ENCODE assay signal across 8 cellular contexts in the genomic region with DNA sequence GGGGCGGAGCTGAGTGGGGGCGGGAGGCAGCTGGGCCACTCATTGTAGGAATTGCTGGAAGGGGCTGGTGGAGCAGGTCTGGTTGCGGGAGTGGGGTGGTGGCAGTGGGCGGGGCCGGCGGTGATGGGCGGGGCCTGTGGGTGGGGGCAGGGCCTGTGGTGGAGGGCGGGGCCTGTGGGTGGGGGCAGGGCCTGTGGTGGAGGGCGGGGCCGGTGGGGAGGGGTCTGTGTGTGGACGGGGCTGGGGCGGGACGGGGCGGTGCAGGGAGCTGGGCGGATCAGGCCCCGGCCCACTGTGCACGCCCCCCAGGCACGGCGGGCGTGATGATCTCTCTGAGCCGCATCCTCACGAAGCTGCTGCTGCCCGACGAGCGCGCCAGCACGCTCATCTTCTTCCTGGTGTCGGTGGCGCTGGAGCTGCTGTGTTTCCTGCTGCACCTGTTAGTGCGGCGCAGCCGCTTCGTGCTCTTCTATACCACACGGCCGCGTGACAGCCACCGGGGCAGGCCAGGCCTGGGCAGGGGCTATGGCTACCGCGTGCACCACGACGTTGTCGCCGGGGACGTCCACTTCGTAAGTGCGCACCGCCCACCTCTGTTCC. TPM values are rescaled to one million over a fixed set of nuclear protein-coding genes. Genes with fewer than 3 reads are reported as not detected.
DNase-seq lines count a peak whose midpoint lies in the region; ATAC-seq and TF ChIP-seq lines count a peak whose summit lies in the region.

No MANE protein-coding gene starts in this region.

- H3K27me3 ChIP-seq in A673 (replicated peaks; ENCODE audit: insufficient read depth, low read depth, low read length, poor library complexity), result no peaks in the 10 kb centered on the region
- H3K27me3 ChIP-seq in HL-60 (ENCODE audit: insufficient read depth, poor library complexity, severe bottlenecking), result peaks cover 11% of the 10 kb centered on the region

- H3K9me3 ChIP-seq in A673 (ENCODE audit: low read depth, low read length, poor library complexity, severe bottlenecking), result no peaks in the 10 kb centered on the region

- H3K27me3 Mint-ChIP-seq in activated CD4-positive, alpha-beta memory T cell treated with anti-CD3 and anti-CD28 coated beads, Interleukin-2, amount 10 ng/mL, durations not matched to agents 7 days and 5 days, result peaks cover 23% of the 10 kb centered on the region

- CTCF ChIA-PET in A673 (lab: Charles Lee), result no interaction called here
- CTCF ChIA-PET in activated CD4-positive, alpha-beta memory T cell treated with anti-CD3 and anti-CD28 coated beads, Interleukin-2, amount 10 ng/mL, durations not matched to agents 7 days and 5 days (lab: Charles Lee), result no interaction called here

- no peak for TF ChIP-seq CTCF in A673 (conservative IDR thresholded peaks at IDR 0.05; ENCODE audit: low read depth, low read length)
- no peak for TF ChIP-seq CTCF in HL-60 (IDR thresholded peaks at IDR 0.05; ENCODE audit: insufficient read depth, low read length)

- H3K9me3 Mint-ChIP-seq in activated CD4-positive, alpha-beta memory T cell treated with anti-CD3 and anti-CD28 coated beads, Interleukin-2, amount 10 ng/mL, durations not matched to agents 7 days and 5 days, result no peaks in the 10 kb centered on the region

- H3K4me3 Mint-ChIP-seq in activated CD4-positive, alpha-beta memory T cell treated with anti-CD3 and anti-CD28 coated beads, Interleukin-2, amount 10 ng/mL, durations not matched to agents 7 days and 5 days, result peak overlapping the region; percentile 67

- H3K36me3 Mint-ChIP-seq in activated CD4-positive, alpha-beta memory T cell treated with anti-CD3 and anti-CD28 coated beads, Interleukin-2, amount 10 ng/mL, durations not matched to agents 7 days and 5 days (ENCODE audit: low read depth), result no peaks in the 10 kb centered on the region

- H3K36me3 ChIP-seq in A673 (ENCODE audit: insufficient read depth, low read length, poor library complexity, severe bottlenecking), result peaks cover 9% of the 10 kb centered on the region

- no peak for ATAC-seq in HG02852 (IDR thresholded peaks at IDR 0.05; ENCODE audit: unreplicated experiment)

- DNase-seq in A673 (ENCODE audit: low spot score) (peak; percentile 58), HL-60 (ENCODE audit: low read depth in 1 of 2, low spot score in 1 of 2) (peak; percentile 25 to 36), head of caudate nucleus (peak in 33 of 42 donors; percentile 16 to 72 (median 40)), inferior parietal cortex (ENCODE audit: extremely low spot score) (no peak), NCI-H2171 treated with DMSO at 0.1 percent for 48 hours (lab: John Stamatoyannopoulos, UW) (no peak)
- peak; percentile 80 for DNase-seq in activated CD4-positive, alpha-beta memory T cell treated with anti-CD3 and anti-CD28 coated beads, Interleukin-2, amount 10 ng/mL, durations not matched to agents 7 days and 5 days
- DNase-seq in stimulated activated CD8-positive, alpha-beta memory T cell treated with anti-CD3 and anti-CD28 coated beads, Interleukin-15, amount 100 ng/mL, for 4 hours (ENCODE audit: low read depth in 2 of 2), result peak; percentile 34 to 36

- POLR2A ChIA-PET in A673 (lab: Charles Lee; ENCODE audit: low non-redundant PET), result no interaction called here
- POLR2A ChIA-PET in activated CD4-positive, alpha-beta memory T cell treated with anti-CD3 and anti-CD28 coated beads, Interleukin-2, amount 10 ng/mL, durations not matched to agents 7 days and 5 days (lab: Charles Lee), result no interaction called here

- no peaks in the 10 kb centered on the region for H3K4me1 ChIP-seq in A673 (ENCODE audit: insufficient read depth, low read length, poor library complexity, severe bottlenecking)

- peaks cover 10% of the 10 kb centered on the region for H3K4me1 Mint-ChIP-seq in activated CD4-positive, alpha-beta memory T cell treated with anti-CD3 and anti-CD28 coated beads, Interleukin-2, amount 10 ng/mL, durations not matched to agents 7 days and 5 days

- BruUV-seq in A673 (replicated peaks; lab: Mats Ljungman, UMichigan), result no TSS peak

- H3K27ac ChIP-seq in A673 (ENCODE audit: low read depth, low read length, poor library complexity, severe bottlenecking) (no peak overlapping the region), HL-60 (replicated peaks) (no peak overlapping the region)

- H3K4me3 ChIP-seq in A673 (ENCODE audit: low read depth, low read length, poor library complexity, severe bottlenecking) (no peak overlapping the region), HL-60 (replicated peaks; ENCODE audit: insufficient read depth, low read length) (peak overlapping the region; percentile 12; the same call in 1 of the 2 replicates)

- intact Hi-C loops in A673 (cut with micrococcal nuclease; ENCODE audit: unreplicated experiment) (no loop called here), head of caudate nucleus (cut with DNase I) (no loop called here)

- H3K27ac Mint-ChIP-seq in activated CD4-positive, alpha-beta memory T cell treated with anti-CD3 and anti-CD28 coated beads, Interleukin-2, amount 10 ng/mL, durations not matched to agents 7 days and 5 days, result peak overlapping the region; percentile 1

RNA-seq across cellular contexts. Expression of gene SLC29A4, which starts 14.0 kb away (rescaled TPM):
- 27.7 and 38.6 TPM in 2 replicates for total RNA-seq in A673 (2021)
- total RNA-seq in activated CD4-positive, alpha-beta memory T cell treated with anti-CD3 and anti-CD28 coated beads, Interleukin-2, amount 10 ng/mL, durations not matched to agents 7 days and 5 days, result under 1 TPM; 0.45 to 0.88 TPM

Comparison
In these comparisons a context has a peak if more than half of its experiments do, and no peak if none do; other contexts are left out.
1. DNase-seq: peak in A673 (single experiment), HL-60 (2 of 2), activated CD4-positive, alpha-beta memory T cell treated with anti-CD3 and anti-CD28 coated beads, Interleukin-2, amount 10 ng/mL, durations not matched to agents 7 days and 5 days (single experiment), head of caudate nucleus (33 of 42) and stimulated activated CD8-positive, alpha-beta memory T cell treated with anti-CD3 and anti-CD28 coated beads, Interleukin-15, amount 100 ng/mL, for 4 hours (2 of 2); none in inferior parietal cortex (single experiment) and NCI-H2171 treated with DMSO at 0.1 percent for 48 hours (single experiment).
2. RNA of gene SLC29A4, which starts 14.0 kb away (total RNA-seq): 27.7 to 38.6 TPM in A673; 0.45 to 0.88 TPM in activated CD4-positive, alpha-beta memory T cell treated with anti-CD3 and anti-CD28 coated beads, Interleukin-2, amount 10 ng/mL, durations not matched to agents 7 days and 5 days; every median in the first group is over 10 times any median in the second.